24 cellular contexts compared by ENCODE assay signal in genomic region chr6:159035891-159036290, GRCh38. TPM values are rescaled to one million over a fixed set of nuclear protein-coding genes. Genes with fewer than 3 reads are reported as not detected.
DNase-seq lines count a peak whose midpoint lies in the region; ATAC-seq, FAIRE-seq and TF ChIP-seq lines count a peak whose summit lies in the region.
"Had no signal": no experiment of that assay in that cellular context is flagged by ENCODE, and none has a peak within 500 bp of the region (broad histone marks: within the 10 kb centered on the region; RNA-seq: fewer than 3 reads in every experiment).

No MANE protein-coding gene starts in this region.

- POLR2A ChIA-PET in activated CD4-positive, alpha-beta T cell treated with anti-CD3 and anti-CD28 coated beads for 36 hours (lab: Charles Lee), result no interaction called here
- POLR2A ChIA-PET in K562 (lab: Yijun Ruan, JAX), result interaction anchor here (0.7 to 1.1 kb wide), 3 partner anchors 15 to 951 kb away, joined by 3 read pairs; no protein-coding TSS in a partner anchor

- no peak overlapping the region for H3K27ac ChIP-seq in GM23338 (ENCODE audit: low read depth)
- no peak overlapping the region for H3K27ac ChIP-seq in K562 (ENCODE audit: extremely low read depth, low read depth, low read length)
- H3K27ac ChIP-seq: 22Rv1, left lung had no signal

- CTCF ChIA-PET in activated CD4-positive, alpha-beta T cell treated with anti-CD3 and anti-CD28 coated beads for 36 hours (lab: Charles Lee), result interaction anchor here (0.6 to 11.9 kb wide), 2 partner anchors 68 to 112 kb away, joined by 4 to 330 read pairs; no protein-coding TSS in a partner anchor
- CTCF ChIA-PET in K562 (lab: Yijun Ruan, JAX; ENCODE audit: low intra/inter-chr PET ratio), result no interaction called here

- peak overlapping the region; percentile 33 for H3K27ac Mint-ChIP-seq in activated CD4-positive, alpha-beta T cell treated with anti-CD3 and anti-CD28 coated beads for 36 hours
- H3K27ac Mint-ChIP-seq in GM23338 (no peak overlapping the region), natural killer cell (peak overlapping the region; percentile 97)
- H3K27ac Mint-ChIP-seq: activated naive CD8-positive, alpha-beta T cell treated with anti-CD3 and anti-CD28 coated beads, Interleukin-2, amount 10 ng/mL, durations not matched to agents 7 days and 5 days; brain; HFFc6; type B pancreatic cell had no signal

- H3K36me3 Mint-ChIP-seq in activated CD4-positive, alpha-beta T cell treated with anti-CD3 and anti-CD28 coated beads for 36 hours (ENCODE audit: low read depth), result peaks cover 62% of the 10 kb centered on the region
- H3K36me3 Mint-ChIP-seq in GM23338 (ENCODE audit: low read depth) (no peaks in the 10 kb centered on the region), natural killer cell (peaks cover 29% of the 10 kb centered on the region)
- H3K36me3 Mint-ChIP-seq: brain, type B pancreatic cell had no signal

- BruUV-seq in K562 (replicated peaks; lab: Mats Ljungman, UMichigan), result no TSS peak

- no peak overlapping the region for H3K4me3 Mint-ChIP-seq in activated CD4-positive, alpha-beta T cell treated with anti-CD3 and anti-CD28 coated beads for 36 hours
- H3K4me3 Mint-ChIP-seq in GM23338 (no peak overlapping the region), natural killer cell (peak overlapping the region; percentile 67)
- H3K4me3 Mint-ChIP-seq: activated naive CD8-positive, alpha-beta T cell treated with anti-CD3 and anti-CD28 coated beads, Interleukin-2, amount 10 ng/mL, durations not matched to agents 7 days and 5 days; brain; HFFc6; type B pancreatic cell had no signal

- H3K27me3 Mint-ChIP-seq in activated CD4-positive, alpha-beta T cell treated with anti-CD3 and anti-CD28 coated beads for 36 hours, result no peaks in the 10 kb centered on the region
- peaks cover 3% of the 10 kb centered on the region for H3K27me3 Mint-ChIP-seq in GM23338 (ENCODE audit: insufficient read depth, low read depth, poor library complexity)
- no peaks in the 10 kb centered on the region for H3K27me3 Mint-ChIP-seq in natural killer cell (ENCODE audit: low read depth in 2 of 2)
- H3K27me3 Mint-ChIP-seq: activated naive CD8-positive, alpha-beta T cell treated with anti-CD3 and anti-CD28 coated beads, Interleukin-2, amount 10 ng/mL, durations not matched to agents 7 days and 5 days; brain; type B pancreatic cell had no signal

- no peaks in the 10 kb centered on the region for H3K36me3 ChIP-seq in GM23338 (ENCODE audit: insufficient read depth)
- H3K36me3 ChIP-seq in K562 (ENCODE audit: control insufficient read depth, insufficient read depth, low read length), result no peaks in the 10 kb centered on the region

- H3K9ac ChIP-seq in K562 (ENCODE audit: insufficient read depth in 1 of 2, low read depth in 2 of 2, low read length in 2 of 2), result no peak overlapping the region
- H3K9ac ChIP-seq: SK-N-SH had no signal

- no peak for TF ChIP-seq CTCF in GM23338 (conservative IDR thresholded peaks at IDR 0.05; ENCODE audit: low read depth in 2 of 2)
- TF ChIP-seq CTCF in K562 (IDR thresholded peaks at IDR 0.05 in 2 of 3, conservative IDR thresholded peaks at IDR 0.05 in 1 of 3; ENCODE audit: insufficient read depth in 2 of 3, low read depth in 1 of 3, low read length in 3 of 3), result no peak
- TF ChIP-seq CTCF in natural killer cell (IDR thresholded peaks at IDR 0.05), result no peak

- H3K27me3 ChIP-seq in GM23338 (ENCODE audit: insufficient read depth), result no peaks in the 10 kb centered on the region
- H3K27me3 ChIP-seq in K562 (ENCODE audit: control insufficient read depth in 2 of 2, insufficient read depth in 2 of 2, low read length in 2 of 2), result peaks cover 53 to 67% of the 10 kb centered on the region in 2 experiments
- H3K27me3 ChIP-seq: left lung had no signal

- H3K4me1 Mint-ChIP-seq in activated CD4-positive, alpha-beta T cell treated with anti-CD3 and anti-CD28 coated beads for 36 hours, result peaks cover 63% of the 10 kb centered on the region
- H3K4me1 Mint-ChIP-seq in GM23338, result peaks cover 6% of the 10 kb centered on the region; the same call in 1 of the 3 replicates
- H3K4me1 Mint-ChIP-seq in natural killer cell, result peaks cover 65 to 69% of the 10 kb centered on the region in 2 donors

- H3K79me2 ChIP-seq in GM23338 (replicated peaks; ENCODE audit: insufficient read depth), result no peaks in the 10 kb centered on the region
- H3K79me2 ChIP-seq in K562 (ENCODE audit: control insufficient read depth, insufficient read depth, low read length), result no peaks in the 10 kb centered on the region

- no peak for DNase-seq in activated CD4-positive, alpha-beta T cell treated with anti-CD3 and anti-CD28 coated beads for 36 hours
- DNase-seq in activated CD4-positive, alpha-beta T cell treated with anti-CD3 and anti-CD28 coated beads for 4 hours, result no peak
- DNase-seq in GM23338 (ENCODE audit: low spot score), result peak; percentile 12
- no peak for DNase-seq in K562 (ENCODE audit: extremely low read depth in 1 of 4, low spot score in 3 of 4)
- DNase-seq in natural killer cell, result no peak
- DNase-seq in GM03348 (ENCODE audit: low spot score), result no peak
- no peak for DNase-seq in NCI-H1930 (lab: John Stamatoyannopoulos, UW)
- DNase-seq in NCI-H2171 treated with DMSO at 0.1 percent for 48 hours (lab: John Stamatoyannopoulos, UW), result no peak
- DNase-seq: activated naive CD8-positive, alpha-beta T cell treated with anti-CD3 and anti-CD28 coated beads, Interleukin-2, amount 10 ng/mL, durations not matched to agents 7 days and 5 days; cortex of kidney; head of caudate nucleus; HFFc6; NCI-H1105; NCI-H526; RPMI8226; SK-N-SH; stimulated activated CD4-positive, alpha-beta T cell treated with anti-CD3 and anti-CD28 coated beads, Interleukin-2, amount 100 ng/mL, for 48 hours; T-helper 9 cell had no signal

- H2AFZ ChIP-seq in GM23338 (peak overlapping the region; percentile 78), K562 (ENCODE audit: low read depth, low read length) (no peak overlapping the region)

- H3K9me3 ChIP-seq in K562 (replicated peaks; ENCODE audit: control insufficient read depth, insufficient read depth, low read depth, low read length), result no peaks in the 10 kb centered on the region
- H3K9me3 ChIP-seq: left lung, SK-N-SH had no signal

- no peaks in the 10 kb centered on the region for H3K9me3 Mint-ChIP-seq in activated CD4-positive, alpha-beta T cell treated with anti-CD3 and anti-CD28 coated beads for 36 hours (ENCODE audit: low read depth)
- H3K9me3 Mint-ChIP-seq in GM23338 (no peaks in the 10 kb centered on the region), natural killer cell (no peaks in the 10 kb centered on the region)
- H3K9me3 Mint-ChIP-seq: activated naive CD8-positive, alpha-beta T cell treated with anti-CD3 and anti-CD28 coated beads, Interleukin-2, amount 10 ng/mL, durations not matched to agents 7 days and 5 days; brain; HFFc6; type B pancreatic cell had no signal

- FAIRE-seq in K562 (lab: Jason Lieb, UNC), result no peak
- FAIRE-seq: D721Med had no signal

- TF ChIP-seq POLR2A in K562 (conservative IDR thresholded peaks at IDR 0.05), result no peak

- H3K9me2 ChIP-seq in GM23338 (ENCODE audit: insufficient read depth), result no peaks in the 10 kb centered on the region

- no peaks in the 10 kb centered on the region for H3F3A ChIP-seq in GM23338 (replicated peaks; ENCODE audit: low read depth)

- no peak for TF ChIP-seq RAD21 in K562 (CRISPR knock-in tag; conservative IDR thresholded peaks at IDR 0.05 in 1 of 2, IDR thresholded peaks at IDR 0.05 in 1 of 2)

- H3K4me1 ChIP-seq in GM23338 (ENCODE audit: insufficient read depth) (no peaks in the 10 kb centered on the region), K562 (replicated peaks in 1 of 2; ENCODE audit: control insufficient read depth in 2 of 2, insufficient read depth in 2 of 2, low read length in 2 of 2) (peaks cover 0 to 4% of the 10 kb centered on the region in 2 experiments; a peak in 1 of 5 replicates)

- WGBS in K562 (ENCODE audit: insufficient coverage, low coverage, missing lambda C conversion rate), result 2% methylated on average over 17 of the region's 17 CpGs

- H3K4me3 ChIP-seq in GM23338 (no peak overlapping the region), K562 (no peak overlapping the region)
- H3K4me3 ChIP-seq: left lung, smooth muscle cell had no signal

- H3K9me1 ChIP-seq in K562 (ENCODE audit: control insufficient read depth, insufficient read depth, low read length), result no peaks in the 10 kb centered on the region

- in situ Hi-C loops in K562 (cut with MboI), result no loop called here

- no peak for ATAC-seq in activated CD4-positive, alpha-beta T cell treated with anti-CD3 and anti-CD28 coated beads for 36 hours
- ATAC-seq in GM23338 (peak; percentile 68), K562 (peak; percentile 53), natural killer cell (no peak)
- ATAC-seq: left lung had no signal

- H3K4me2 ChIP-seq in GM23338 (no peak overlapping the region), K562 (ENCODE audit: insufficient read depth, low read length) (no peak overlapping the region)
- H3K4me2 ChIP-seq: SK-N-SH, smooth muscle cell had no signal

- no peaks in the 10 kb centered on the region for H4K20me1 ChIP-seq in GM23338 (replicated peaks; ENCODE audit: insufficient read depth)
- no peaks in the 10 kb centered on the region for H4K20me1 ChIP-seq in K562 (replicated peaks; ENCODE audit: control insufficient read depth, insufficient read depth, low read length)

- intact Hi-C loops in activated CD4-positive, alpha-beta T cell treated with anti-CD3 and anti-CD28 coated beads for 36 hours (cut with DNase I, micrococcal nuclease), result no loop called here
- intact Hi-C loops in K562 (cut with micrococcal nuclease) (no loop called here), natural killer cell (cut with micrococcal nuclease) (loop anchor here (5.0 kb wide), 1 partner anchor 1274 kb away; no protein-coding TSS in a partner anchor)

- TF ChIP-seq EP300 in K562 (IDR thresholded peaks at IDR 0.05; ENCODE audit: low read length), result no peak

RNA-seq across cellular contexts. Expression of gene TAGAP, which starts 8.9 kb away (rescaled TPM):
- total RNA-seq in activated CD4-positive, alpha-beta T cell treated with anti-CD3 and anti-CD28 coated beads for 36 hours, result 10 to 100 TPM; 44.8 to 51.0 TPM
- total RNA-seq in GM23338 (2014; rRNA removed; shearing (Covaris generic)), result 0.43 TPM in 1 of 2 replicates, not detected in the other
- polyA plus RNA-seq in GM23338 (2016; fragmentation: Nextera tagmentation; extraction: Ambion mirVana) (not detected in 2 replicates), K562 (2011; rRNA removed) (not detected in 2 replicates), K562 (2014; fragmentation: Illumina TruSeq; extraction: Trizol) (not detected in 2 replicates), K562 (2014; fragmentation: Nextera tagmentation; extraction: Ambion mirVana) (not detected), K562 (2014; rRNA removed) (not detected in 2 replicates)
- not detected in 2 replicates for total RNA-seq in K562 (2011; cell fraction: chromatin; rRNA removed; ENCODE audit: low replicate concordance)
- not detected in 2 replicates for total RNA-seq in K562 (2011; cell fraction: nucleolus; rRNA removed)
- not detected in 2 replicates for total RNA-seq in K562 (2011; cell fraction: nucleoplasm; rRNA removed)
- total RNA-seq in K562 (2014; rRNA removed) (not detected in 2 replicates), K562 (2014; rRNA removed; fragmentation: Illumina TruSeq; extraction: Trizol) (not detected in 2 replicates), K562 (2015; rRNA removed; fragmentation: Illumina TruSeq; extraction: Trizol) (not detected in 2 replicates), K562 (2021) (0.07 and 0.27 TPM in 2 replicates), natural killer cell (100 to 1,000 TPM; 139 to 291 (median 178) TPM)
- polyA plus RNA-seq in K562 (2011; cell fraction: cytosol; rRNA removed), result not detected in 2 replicates
- not detected in 2 replicates for polyA plus RNA-seq in K562 (2011; cell fraction: nucleus; rRNA removed)
- polyA plus RNA-seq in K562 (2012), result not detected in 2 replicates
- not detected in 2 replicates for polyA minus RNA-seq in K562 (2011; rRNA and poly(A)+ RNA removed)
- polyA minus RNA-seq in K562 (2011; cell fraction: cytosol; rRNA and poly(A)+ RNA removed), result not detected in 2 replicates
- polyA minus RNA-seq in K562 (2011; cell fraction: nucleus; rRNA and poly(A)+ RNA removed), result not detected in 2 replicates
- total RNA-seq: HFFc6, smooth muscle cell had no signal
- polyA plus RNA-seq: SK-N-SH, smooth muscle cell had no signal

RNA-seq across cellular contexts. Expression of gene RSPH3, which starts 35.9 kb away (rescaled TPM):
- total RNA-seq in activated CD4-positive, alpha-beta T cell treated with anti-CD3 and anti-CD28 coated beads for 36 hours, result 1 to 10 TPM; 6.5 to 9.3 TPM
- 1.7 and 2.4 TPM in 2 replicates for total RNA-seq in GM23338 (2014; rRNA removed; shearing (Covaris generic))
- polyA plus RNA-seq in GM23338 (2016; fragmentation: Nextera tagmentation; extraction: Ambion mirVana), result 2.8 and 3.9 TPM in 2 replicates
- total RNA-seq in K562 (2011; cell fraction: chromatin; rRNA removed; ENCODE audit: low replicate concordance), result 1.7 TPM in 2 replicates
- total RNA-seq in K562 (2011; cell fraction: nucleolus; rRNA removed), result 0.79 and 0.83 TPM in 2 replicates
- 0.88 and 5.3 TPM in 2 replicates for total RNA-seq in K562 (2011; cell fraction: nucleoplasm; rRNA removed)
- 1.6 and 1.7 TPM in 2 replicates for total RNA-seq in K562 (2014; rRNA removed)
- 1.8 and 1.9 TPM in 2 replicates for total RNA-seq in K562 (2014; rRNA removed; fragmentation: Illumina TruSeq; extraction: Trizol)
- 2.0 and 2.3 TPM in 2 replicates for total RNA-seq in K562 (2015; rRNA removed; fragmentation: Illumina TruSeq; extraction: Trizol)
- 2.6 and 2.9 TPM in 2 replicates for total RNA-seq in K562 (2021)
- 1.2 and 1.3 TPM in 2 replicates for polyA plus RNA-seq in K562 (2011; rRNA removed)
- 0.60 and 1.4 TPM in 2 replicates for polyA plus RNA-seq in K562 (2011; cell fraction: cytosol; rRNA removed)
- 0.80 and 1.8 TPM in 2 replicates for polyA plus RNA-seq in K562 (2011; cell fraction: nucleus; rRNA removed)
- polyA plus RNA-seq in K562 (2012), result 2.9 and 4.4 TPM in 2 replicates
- polyA plus RNA-seq in K562 (2014; fragmentation: Illumina TruSeq; extraction: Trizol), result 1.3 and 2.1 TPM in 2 replicates
- under 1 TPM; 0.52 to 0.68 TPM for polyA plus RNA-seq in K562 (2014; fragmentation: Nextera tagmentation; extraction: Ambion mirVana)
- polyA plus RNA-seq in K562 (2014; rRNA removed), result 1.3 and 1.5 TPM in 2 replicates
- 2.1 and 3.6 TPM in 2 replicates for polyA minus RNA-seq in K562 (2011; rRNA and poly(A)+ RNA removed)
- 2.0 TPM in 2 replicates for polyA minus RNA-seq in K562 (2011; cell fraction: cytosol; rRNA and poly(A)+ RNA removed)
- polyA minus RNA-seq in K562 (2011; cell fraction: nucleus; rRNA and poly(A)+ RNA removed), result 0.78 and 1.1 TPM in 2 replicates
- 1 to 10 TPM; 1.5 to 2.9 (median 2.4) TPM for total RNA-seq in natural killer cell

Comparison
In these comparisons a context has a peak if more than half of its experiments do, and no peak if none do; other contexts are left out.
1. ATAC-seq: peak in GM23338 (single experiment) and K562 (single experiment); none in activated CD4-positive, alpha-beta T cell treated with anti-CD3 and anti-CD28 coated beads for 36 hours (single experiment) and natural killer cell (0 of 3).
2. RNA of gene TAGAP, which starts 8.9 kb away (total RNA-seq): 139 to 291 TPM in natural killer cell and 44.8 to 51.0 TPM in activated CD4-positive, alpha-beta T cell treated with anti-CD3 and anti-CD28 coated beads for 36 hours; 0.43 TPM in GM23338 and 0.07 to 0.27 TPM in K562; every median in the first group is over 10 times any median in the second.